Comparison of ENCODE assay signal across 8 cellular contexts in the genomic region with DNA sequence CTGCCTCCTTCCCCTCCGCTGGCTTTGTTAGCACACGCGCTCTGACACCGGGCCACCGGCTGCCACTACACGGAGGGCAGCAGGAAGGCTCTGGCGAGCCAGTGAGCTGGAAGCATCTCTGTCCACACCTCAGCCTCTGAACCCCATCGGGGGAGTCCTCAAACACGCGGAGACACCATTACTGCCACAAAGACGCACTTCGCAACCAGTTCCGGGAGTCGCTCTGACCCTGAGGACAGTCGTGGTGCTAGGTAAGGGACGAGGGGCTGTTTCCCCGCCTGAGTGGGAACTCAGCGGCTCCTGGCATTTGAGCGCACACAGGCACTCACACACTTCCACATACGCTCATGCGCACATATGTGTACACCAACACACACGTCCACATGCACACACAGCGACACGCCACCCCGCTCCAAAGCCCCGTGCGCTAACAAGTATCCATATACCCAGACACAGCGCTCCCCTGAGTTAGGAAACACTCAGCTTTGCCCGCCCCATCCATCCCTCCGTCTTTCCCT.
A peak's percentile ranks its signal among the peaks of the same experiment; 100 is the strongest.
DNase-seq lines count a peak whose midpoint lies in the region; ATAC-seq and TF ChIP-seq lines count a peak whose summit lies in the region.

No MANE protein-coding gene starts in this region.

- H3K4me3 Mint-ChIP-seq in activated naive CD8-positive, alpha-beta T cell: peak overlapping the region; percentile 90

- DNase-seq in SIG-M5 treated with dmso at 0.1 percent for 504 hours (lab: John Stamatoyannopoulos, UW; ENCODE audit: unreplicated experiment): peak; percentile 56
- DNase-seq in SIG-M5 (lab: John Stamatoyannopoulos, UW): no peak
- peak; percentile 25 for DNase-seq in HEK293T (ENCODE audit: extremely low spot score)
- peak; percentile 19 for DNase-seq in NCI-H128 (lab: John Stamatoyannopoulos, UW; ENCODE audit: unreplicated experiment)
- DNase-seq in islet precursor cell: peak; percentile 72
- no peak for DNase-seq in stimulated activated naive CD8-positive, alpha-beta T cell treated with anti-CD3 and anti-CD28 coated beads, Interleukin-15, Interleukin-2, amounts not matched to agents 100 U/mL and 50 U/mL, for 24 hours
- DNase-seq in GM19240 (ENCODE audit: insufficient read length, low spot score): no peak

- POLR2A ChIA-PET in HEK293T (lab: Yijun Ruan, JAX): no interaction called here

- CTCF ChIA-PET in HEK293T (lab: Yijun Ruan, JAX): no interaction called here

- no peak overlapping the region for H3K27ac Mint-ChIP-seq in activated naive CD8-positive, alpha-beta T cell

- peaks cover 2% of the 10 kb centered on the region for H3K36me3 Mint-ChIP-seq in activated naive CD8-positive, alpha-beta T cell

- H3K9me3 Mint-ChIP-seq in activated naive CD8-positive, alpha-beta T cell (ENCODE audit: low read depth): no peaks in the 10 kb centered on the region

- H3K27me3 Mint-ChIP-seq in activated naive CD8-positive, alpha-beta T cell: peaks cover 14% of the 10 kb centered on the region

- peaks cover 27% of the 10 kb centered on the region for H3K4me1 Mint-ChIP-seq in activated naive CD8-positive, alpha-beta T cell (ENCODE audit: low read depth)

- peak; percentile 55 for ATAC-seq in stimulated activated naive CD8-positive, alpha-beta T cell treated with anti-CD3 and anti-CD28 coated beads, Interleukin-15, Interleukin-2, amounts not matched to agents 100 U/mL and 50 U/mL, for 24 hours

TF ChIP-seq in HEK293T, 16 proteins besides CTCF, POLR2A, EP300 and RAD21:
- TF ChIP-seq L3MBTL2 (conservative IDR thresholded peaks at IDR 0.05): peak; percentile 64
- no peak for TF ChIP-seq FOXA1 (IDR thresholded peaks at IDR 0.05)

Comparison
In these comparisons a context has a peak if more than half of its experiments do, and no peak if none do; other contexts are left out.
1. DNase-seq: peak in SIG-M5 treated with dmso at 0.1 percent for 504 hours (single experiment), HEK293T (single experiment), NCI-H128 (single experiment) and islet precursor cell (single experiment); none in SIG-M5 (single experiment), stimulated activated naive CD8-positive, alpha-beta T cell treated with anti-CD3 and anti-CD28 coated beads, Interleukin-15, Interleukin-2, amounts not matched to agents 100 U/mL and 50 U/mL, for 24 hours (single experiment) and GM19240 (single experiment).